In the genomic region with DNA sequence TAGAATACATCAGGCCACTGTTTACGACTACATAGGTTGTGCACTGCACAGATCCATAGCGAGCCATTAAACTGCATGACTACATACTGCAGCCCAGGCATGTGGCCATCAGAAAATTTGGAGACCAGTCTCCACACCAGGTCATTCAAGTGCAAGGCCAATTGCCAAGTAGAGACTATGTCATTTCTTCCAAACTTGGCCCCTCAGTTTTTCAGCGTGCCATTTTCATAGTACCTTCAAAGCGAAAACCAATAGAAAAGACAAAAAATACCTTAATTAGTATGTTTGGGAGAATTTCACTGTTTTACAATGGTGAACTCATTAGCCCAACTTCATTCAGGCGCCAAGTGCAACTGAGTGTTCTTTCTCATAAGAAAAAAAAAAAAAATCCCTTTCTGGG, we compare ENCODE assay signal across 5 cellular contexts.
"Had no signal": no experiment of that assay in that cellular context is flagged by ENCODE, and none has a peak within 500 bp of the region (broad histone marks: within the 10 kb centered on the region; RNA-seq: fewer than 3 reads in every experiment).

No MANE protein-coding gene starts in this region.

- DNase-seq: H9, HCEC 1CT, KBM-7 had no signal

- ATAC-seq: GM23338, HepG2 had no signal
